In the genomic region with DNA sequence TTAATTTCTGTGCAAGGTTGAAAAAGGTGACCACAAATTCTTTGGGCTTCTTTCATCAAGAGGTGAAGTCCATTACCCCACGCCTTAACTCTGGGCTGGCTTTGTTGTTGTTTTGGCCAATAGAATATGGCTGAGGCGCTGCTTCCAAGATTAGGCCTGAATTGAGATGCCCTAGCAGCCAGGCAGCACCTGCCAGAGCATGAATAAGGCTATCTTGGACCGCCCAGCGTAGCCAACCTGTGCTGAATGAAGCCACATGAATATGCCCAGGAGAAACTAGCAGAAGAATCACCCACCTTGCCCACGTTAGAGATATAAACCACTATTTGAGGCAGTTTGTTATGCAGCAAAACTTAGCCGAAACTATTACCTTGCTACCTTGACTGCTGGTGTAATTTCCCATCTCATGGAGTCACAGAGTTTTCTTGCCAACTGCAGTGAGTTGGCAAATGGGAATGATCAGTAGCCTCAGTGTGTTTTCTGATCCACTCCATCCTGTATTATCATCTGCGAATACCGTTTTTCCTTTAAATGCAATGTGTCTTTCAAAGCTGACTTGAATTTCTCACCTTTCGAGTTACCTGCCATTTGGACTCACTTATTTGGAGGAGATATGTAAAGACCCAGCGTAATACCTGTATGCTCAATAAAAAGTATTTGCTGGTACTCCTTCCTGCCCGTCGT, we compare ENCODE assay signal across 6 cellular contexts.
DNase-seq lines count a peak whose midpoint lies in the region; TF ChIP-seq lines count a peak whose summit lies in the region.

No MANE protein-coding gene starts in this region.

- no peak for TF ChIP-seq CTCF in RWPE1 (conservative IDR thresholded peaks at IDR 0.05; ENCODE audit: low read depth)

- H3K9ac ChIP-seq in BLaER1 treated with 17β-estradiol and CSF1 and Interleukin-3, amounts not matched to agents 10 nM and 100 nM, result peak overlapping the region; percentile 77 to 86 (median 83)

- intact Hi-C loops in posterior cingulate gyrus (cut with DNase I), result loop anchor here (2.0 to 10.0 kb wide), 3 partner anchors 13 to 181 kb away; partner anchors contain the start of genes C2orf15, EIF5B, MITD1 and MRPL30

- POLR2A ChIA-PET in RWPE1 (lab: Yijun Ruan, JAX; ENCODE audit: low non-redundant PET), result no interaction called here

- H3K4me1 ChIP-seq in BLaER1 treated with 17β-estradiol and CSF1 and Interleukin-3, amounts not matched to agents 10 nM and 100 nM, result peaks cover 30 to 47% (median 46%) of the 10 kb centered on the region in 10 experiments

- H3K9me3 ChIP-seq in BLaER1 treated with 17β-estradiol and CSF1 and Interleukin-3, amounts not matched to agents 10 nM and 100 nM (replicated peaks in 1 of 11), result no peaks in the 10 kb centered on the region

- CTCF ChIA-PET in RWPE1 (lab: Yijun Ruan, JAX), result no interaction called here

- H3K4me2 ChIP-seq in BLaER1 treated with 17β-estradiol and CSF1 and Interleukin-3, amounts not matched to agents 10 nM and 100 nM, result peak overlapping the region; percentile 88 to 99 (median 92)

- no peaks in the 10 kb centered on the region for H4K20me1 ChIP-seq in BLaER1 treated with 17β-estradiol and CSF1 and Interleukin-3, amounts not matched to agents 10 nM and 100 nM

- peaks cover 17 to 28% (median 21%) of the 10 kb centered on the region in 11 experiments; a peak in 20 of 22 replicates for H3K36me3 ChIP-seq in BLaER1 treated with 17β-estradiol and CSF1 and Interleukin-3, amounts not matched to agents 10 nM and 100 nM

- no peaks in the 10 kb centered on the region for H3K27me3 ChIP-seq in BLaER1 treated with 17β-estradiol and CSF1 and Interleukin-3, amounts not matched to agents 10 nM and 100 nM

- DNase-seq in RWPE1 (ENCODE audit: low spot score) (no peak), inferior parietal cortex (ENCODE audit: extremely low spot score) (peak; percentile 41), posterior cingulate gyrus (no peak), GOT3 (lab: John Stamatoyannopoulos, UW) (no peak), COR-L47 (lab: John Stamatoyannopoulos, UW) (no peak)

- H3K4me3 ChIP-seq in BLaER1 treated with 17β-estradiol and CSF1 and Interleukin-3, amounts not matched to agents 10 nM and 100 nM, result peak overlapping the region; percentile 69 to 88 (median 80)

- peak overlapping the region; percentile 57 to 86 (median 81); a peak in 21 of 22 replicates for H3K27ac ChIP-seq in BLaER1 treated with 17β-estradiol and CSF1 and Interleukin-3, amounts not matched to agents 10 nM and 100 nM
- H3K27ac ChIP-seq in RWPE1, result peak overlapping the region; percentile 83
